Comparison of ENCODE assay signal across 8 cellular contexts in genomic region chr4:112348488-112349158, GRCh38. TPM values are rescaled to one million over a fixed set of nuclear protein-coding genes. Genes with fewer than 3 reads are reported as not detected.
DNase-seq lines count a peak whose midpoint lies in the region; ATAC-seq and TF ChIP-seq lines count a peak whose summit lies in the region.

No MANE protein-coding gene starts in this region.

- H3K9me3 Mint-ChIP-seq in activated CD8-positive, alpha-beta memory T cell treated with anti-CD3 and anti-CD28 coated beads, Interleukin-2, amount 10 ng/mL, durations not matched to agents 7 days and 5 days (ENCODE audit: low read depth) = no peaks in the 10 kb centered on the region

- 58 to 73% (median 69%) methylated on average over 10 to 11 of the region's 11 CpGs for WGBS in adrenal gland, 4 donors
- WGBS in right cardiac atrium = 30% methylated on average over 11 of the region's 11 CpGs

- H3K4me3 ChIP-seq in AG09309 (ENCODE audit: control insufficient read depth, low read depth, low read length) = no peak overlapping the region; the same call in 1 of the 2 replicates
- no peak overlapping the region for H3K4me3 ChIP-seq in NB4 (ENCODE audit: low read depth, low read length)
- H3K4me3 ChIP-seq in adrenal gland = no peak overlapping the region
- H3K4me3 ChIP-seq in right cardiac atrium (ENCODE audit: low read length) = peak overlapping the region; percentile 13

- no peak for TF ChIP-seq POLR2A in NB4 (IDR thresholded peaks at IDR 0.05; ENCODE audit: extremely low read depth, insufficient read length)
- no peak for TF ChIP-seq POLR2A in adrenal gland (IDR thresholded peaks at IDR 0.05)

- H3K27me3 ChIP-seq in adrenal gland = no peaks in the 10 kb centered on the region
- no peaks in the 10 kb centered on the region for H3K27me3 ChIP-seq in right cardiac atrium (ENCODE audit: control insufficient read depth, insufficient read depth)

- H3K4me1 ChIP-seq in adrenal gland (replicated peaks in 1 of 2) = no peaks in the 10 kb centered on the region
- no peaks in the 10 kb centered on the region for H3K4me1 ChIP-seq in right cardiac atrium (ENCODE audit: control insufficient read depth, insufficient read depth, low read length)

- no peak overlapping the region for H3K27ac Mint-ChIP-seq in activated CD8-positive, alpha-beta memory T cell treated with anti-CD3 and anti-CD28 coated beads, Interleukin-2, amount 10 ng/mL, durations not matched to agents 7 days and 5 days

- intact Hi-C loops in adrenal gland (cut with DNase I) (no loop called here), right cardiac atrium (cut with DNase I) (no loop called here)

- no peaks in the 10 kb centered on the region for H3K4me1 Mint-ChIP-seq in activated CD8-positive, alpha-beta memory T cell treated with anti-CD3 and anti-CD28 coated beads, Interleukin-2, amount 10 ng/mL, durations not matched to agents 7 days and 5 days

- no peaks in the 10 kb centered on the region for H3K27me3 Mint-ChIP-seq in activated CD8-positive, alpha-beta memory T cell treated with anti-CD3 and anti-CD28 coated beads, Interleukin-2, amount 10 ng/mL, durations not matched to agents 7 days and 5 days

- CTCF ChIA-PET in activated CD8-positive, alpha-beta memory T cell treated with anti-CD3 and anti-CD28 coated beads, Interleukin-2, amount 10 ng/mL, durations not matched to agents 7 days and 5 days (lab: Charles Lee) = no interaction called here

- no peak overlapping the region for H3K4me3 Mint-ChIP-seq in activated CD8-positive, alpha-beta memory T cell treated with anti-CD3 and anti-CD28 coated beads, Interleukin-2, amount 10 ng/mL, durations not matched to agents 7 days and 5 days

- H3K27ac ChIP-seq in adrenal gland (no peak overlapping the region), right cardiac atrium (ENCODE audit: low read length) (peak overlapping the region; percentile 62)

- peak; percentile 97 to 98 for ATAC-seq in right cardiac atrium
- ATAC-seq in activated CD8-positive, alpha-beta memory T cell treated with anti-CD3 and anti-CD28 coated beads, Interleukin-2, amount 10 ng/mL, durations not matched to agents 7 days and 5 days = no peak
- ATAC-seq in GM19324 (IDR thresholded peaks at IDR 0.05; ENCODE audit: low FRiP score, unreplicated experiment) = no peak

- peak; percentile 43 for DNase-seq in AG09309 (ENCODE audit: low read depth)
- DNase-seq in NB4 (ENCODE audit: low read depth) = peak; percentile 32
- DNase-seq in adrenal gland = peak; percentile 39 to 91 (median 55)
- peak; percentile 87 to 91 (median 89) for DNase-seq in right cardiac atrium
- peak; percentile 79 for DNase-seq in superior temporal gyrus (ENCODE audit: extremely low spot score)
- no peak for DNase-seq in activated CD8-positive, alpha-beta memory T cell treated with anti-CD3 and anti-CD28 coated beads, Interleukin-2, amount 10 ng/mL, durations not matched to agents 7 days and 5 days
- DNase-seq in NOMO-1 (lab: John Stamatoyannopoulos, UW; ENCODE audit: unreplicated experiment in 2 of 2) = no peak

- peak; percentile 42 for TF ChIP-seq CTCF in AG09309 (IDR thresholded peaks at IDR 0.05; ENCODE audit: control insufficient read depth, insufficient read depth, low read depth, low read length, missing control alignments)
- TF ChIP-seq CTCF in NB4 (IDR thresholded peaks at IDR 0.05; ENCODE audit: low read depth, low read length) = no peak
- TF ChIP-seq CTCF in adrenal gland (IDR thresholded peaks at IDR 0.05) = no peak

- H3K9me3 ChIP-seq in adrenal gland (replicated peaks in 1 of 3) = no peaks in the 10 kb centered on the region
- H3K9me3 ChIP-seq in right cardiac atrium (ENCODE audit: control insufficient read depth, low read length) = no peaks in the 10 kb centered on the region

- H3K36me3 ChIP-seq in adrenal gland (replicated peaks in 1 of 2) = no peaks in the 10 kb centered on the region

- no peaks in the 10 kb centered on the region for H3K36me3 Mint-ChIP-seq in activated CD8-positive, alpha-beta memory T cell treated with anti-CD3 and anti-CD28 coated beads, Interleukin-2, amount 10 ng/mL, durations not matched to agents 7 days and 5 days

RNA-seq across cellular contexts. Expression of gene ALPK1, which starts 51.5 kb away (rescaled TPM):
- total RNA-seq in adrenal gland = 10 to 100 TPM in 7 of 8 donors, 1 to 10 TPM in 1; 6.0 to 50.4 (median 20.2) TPM
- 10 to 100 TPM in 2 of 3 donors, 1 to 10 TPM in 1; 6.8 to 13.8 (median 13.2) TPM for polyA plus RNA-seq in adrenal gland
- 1 to 10 TPM; 7.7 to 8.9 (median 8.2) TPM for total RNA-seq in right cardiac atrium
- polyA plus RNA-seq in right cardiac atrium = 2.6 TPM
- 10 to 100 TPM in 1 of 2 experiments, 1 to 10 TPM in 1; 7.3 to 17.7 TPM for total RNA-seq in activated CD8-positive, alpha-beta memory T cell treated with anti-CD3 and anti-CD28 coated beads, Interleukin-2, amount 10 ng/mL, durations not matched to agents 7 days and 5 days

Comparison
In these comparisons a context has a peak if more than half of its experiments do, and no peak if none do; other contexts are left out.
1. DNase-seq: peak in AG09309 (single experiment), NB4 (single experiment), adrenal gland (7 of 7), right cardiac atrium (3 of 3) and superior temporal gyrus (single experiment); none in activated CD8-positive, alpha-beta memory T cell treated with anti-CD3 and anti-CD28 coated beads, Interleukin-2, amount 10 ng/mL, durations not matched to agents 7 days and 5 days (single experiment) and NOMO-1 (0 of 2).
2. ATAC-seq: peak in right cardiac atrium (2 of 2); none in activated CD8-positive, alpha-beta memory T cell treated with anti-CD3 and anti-CD28 coated beads, Interleukin-2, amount 10 ng/mL, durations not matched to agents 7 days and 5 days (single experiment) and GM19324 (single experiment).